Comparison of ENCODE assay signal across 8 cellular contexts in genomic region chr1:204494281-204495077, GRCh38. TPM values are rescaled to one million over a fixed set of nuclear protein-coding genes. Genes with fewer than 3 reads are reported as not detected.
A peak's percentile ranks its signal among the peaks of the same experiment; 100 is the strongest.
DNase-seq lines count a peak whose midpoint lies in the region; ATAC-seq, FAIRE-seq and TF ChIP-seq lines count a peak whose summit lies in the region.

Gene PIK3C2B (minus strand): TSS chr1:204494805. CDS start chr1:204469802, 25,003 bp downstream.

- DNase-seq in Ammon's horn (ENCODE audit: low spot score) (peak; percentile 94), NCI-H2227 (lab: John Stamatoyannopoulos, UW; ENCODE audit: unreplicated experiment) (peak; percentile 88), activated B cell treated with CpG ODN at 0.5 μM for 24 hours (peak; percentile 71), cerebellar cortex (ENCODE audit: low spot score) (peak; percentile 86), kidney (peak; percentile 96)
- DNase-seq in stimulated activated CD4-positive, alpha-beta T cell treated with anti-CD3 and anti-CD28 coated beads, Interleukin-12 subunit alpha, Interleukin-12 subunit beta, amount 100 ng/mL, for 48 hours (ENCODE audit: low read depth in 2 of 3, low spot score in 1 of 3) = peak; percentile 51 to 65 (median 55)

- peak within 1 kb of the TSS; percentile 97 for H3K27ac Mint-ChIP-seq in activated B cell treated with CpG ODN at 0.5 μM for 24 hours

- intact Hi-C loops in activated B cell treated with CpG ODN at 0.5 μM for 24 hours (cut with micrococcal nuclease) = loop anchor here (1.0 kb wide), 5 partner anchors 13 to 46 kb away; no protein-coding TSS in a partner anchor
- intact Hi-C loops in kidney (cut with DNase I) = loop anchor here (5.0 kb wide), 1 partner anchor 47 kb away; no protein-coding TSS in a partner anchor

- peak within 1 kb of the TSS; percentile 97 for H3K4me3 Mint-ChIP-seq in activated B cell treated with CpG ODN at 0.5 μM for 24 hours

- H3K36me3 ChIP-seq in kidney (ENCODE audit: control insufficient read depth in 1 of 2, insufficient read depth in 2 of 2, low read length in 2 of 2) = no peaks in the 10 kb centered on the region

- H3K27ac ChIP-seq in kidney (ENCODE audit: low read depth in 2 of 2, low read length in 2 of 2) = peak within 1 kb of the TSS; percentile 78 to 80

- peaks cover 80% of the 10 kb centered on the region for H3K4me1 Mint-ChIP-seq in activated B cell treated with CpG ODN at 0.5 μM for 24 hours

- no peaks in the 10 kb centered on the region for H3K9me3 ChIP-seq in kidney (ENCODE audit: control insufficient read depth in 1 of 2, low read length in 2 of 2)

- ATAC-seq in GM18909 (IDR thresholded peaks at IDR 0.05; ENCODE audit: poor library complexity, unreplicated experiment) = peak; percentile 84
- ATAC-seq in HG03139 (IDR thresholded peaks at IDR 0.05; ENCODE audit: unreplicated experiment) = peak; percentile 86
- ATAC-seq in activated B cell treated with CpG ODN at 0.5 μM for 24 hours (ENCODE audit: low read depth) = peak; percentile 75

- no peak for TF ChIP-seq CTCF in activated B cell treated with CpG ODN at 0.5 μM for 24 hours (IDR thresholded peaks at IDR 0.05)
- peak; percentile 17 for TF ChIP-seq CTCF in kidney (IDR thresholded peaks at IDR 0.05; ENCODE audit: borderline replicate concordance, extremely low read depth, insufficient read depth)

- POLR2A ChIA-PET in activated B cell treated with CpG ODN at 0.5 μM for 24 hours (lab: Charles Lee) = interaction anchor here (0.7 to 10.0 kb wide), 17 partner anchors 8 to 83 kb away, joined by 3 to 413 read pairs (median 14); partner anchors contain the start of genes MDM4 and PPP1R15B

- H3K4me3 ChIP-seq in kidney (ENCODE audit: low read length in 2 of 2) = peak within 1 kb of the TSS; percentile 84 to 92

- FAIRE-seq in kidney (lab: Jason Lieb, UNC) = no peak

- CTCF ChIA-PET in activated B cell treated with CpG ODN at 0.5 μM for 24 hours (lab: Charles Lee) = interaction anchor here (0.7 to 19.8 kb wide), 10 partner anchors 9 to 96 kb away, joined by 3 to 1006 read pairs (median 6); no protein-coding TSS in a partner anchor

- peaks cover 7 to 22% of the 10 kb centered on the region in 2 donors for H3K4me1 ChIP-seq in kidney (ENCODE audit: control insufficient read depth in 1 of 2, insufficient read depth in 1 of 2, low read depth in 1 of 2, low read length in 2 of 2)

- H3K9ac ChIP-seq in kidney (ENCODE audit: low read length in 2 of 2) = peak within 1 kb of the TSS; percentile 72 to 74

- no peaks in the 10 kb centered on the region for H3K9me3 Mint-ChIP-seq in activated B cell treated with CpG ODN at 0.5 μM for 24 hours

- peaks cover 24% of the 10 kb centered on the region for H3K36me3 Mint-ChIP-seq in activated B cell treated with CpG ODN at 0.5 μM for 24 hours (ENCODE audit: low read depth)

- H3K27me3 Mint-ChIP-seq in activated B cell treated with CpG ODN at 0.5 μM for 24 hours = no peaks in the 10 kb centered on the region

RNA-seq across cellular contexts. Expression of gene PIK3C2B, which starts in this region (rescaled TPM):
- 127 and 151 TPM in 2 replicates for total RNA-seq in activated B cell treated with CpG ODN at 0.5 μM for 24 hours
- total RNA-seq in kidney = 36.4 TPM
- 2.5 TPM for polyA plus RNA-seq in kidney (ENCODE audit: insufficient read depth, low read depth, low replicate concordance)

Comparison
In these comparisons a context has a peak if more than half of its experiments do, and no peak if none do; other contexts are left out.
1. Peak in every context shown above with its lines: DNase-seq, ATAC-seq, H3K4me3 ChIP-seq and H3K27ac ChIP-seq.